ENCODE assay signal across 11 cellular contexts in genomic region chr6:35081426-35081851, GRCh38. TPM values are rescaled to one million over a fixed set of nuclear protein-coding genes. Genes with fewer than 3 reads are reported as not detected.
DNase-seq lines count a peak whose midpoint lies in the region; ATAC-seq lines count a peak whose summit lies in the region.
"Had no signal": no experiment of that assay in that cellular context is flagged by ENCODE, and none has a peak within 500 bp of the region (broad histone marks: within the 10 kb centered on the region; RNA-seq: fewer than 3 reads in every experiment).

No MANE protein-coding gene starts in this region.

- peaks cover 0 to 4% (median 0%) of the 10 kb centered on the region in 7 donors for H3K4me1 Mint-ChIP-seq in naive thymus-derived CD4-positive, alpha-beta T cell

- H3K9me3 Mint-ChIP-seq in naive thymus-derived CD4-positive, alpha-beta T cell: no peaks in the 10 kb centered on the region

- H3K4me1 ChIP-seq in BLaER1 treated with 17β-estradiol and CSF1 and Interleukin-3, amounts not matched to agents 10 nM and 100 nM: peaks cover 21 to 32% (median 24%) of the 10 kb centered on the region in 10 experiments
- no peaks in the 10 kb centered on the region for H3K4me1 ChIP-seq in naive thymus-derived CD4-positive, alpha-beta T cell (ENCODE audit: control insufficient read depth in 2 of 2, insufficient read depth in 2 of 2, low read length in 2 of 2)

- H3K4me3 Mint-ChIP-seq in naive thymus-derived CD4-positive, alpha-beta T cell: no peak overlapping the region

- H3K27ac ChIP-seq in BLaER1 treated with 17β-estradiol and CSF1 and Interleukin-3, amounts not matched to agents 10 nM and 100 nM: peak overlapping the region in 6 of 11 experiments; percentile 39 to 55 (median 47); a peak in 11 of 22 replicates
- H3K27ac ChIP-seq in naive thymus-derived CD4-positive, alpha-beta T cell (ENCODE audit: low read depth, low read length): no peak overlapping the region

- H3K27me3 Mint-ChIP-seq in naive thymus-derived CD4-positive, alpha-beta T cell: no peaks in the 10 kb centered on the region

- no peaks in the 10 kb centered on the region for H3K9me3 ChIP-seq in BLaER1 treated with 17β-estradiol and CSF1 and Interleukin-3, amounts not matched to agents 10 nM and 100 nM (replicated peaks in 1 of 11)
- no peaks in the 10 kb centered on the region for H3K9me3 ChIP-seq in naive thymus-derived CD4-positive, alpha-beta T cell (ENCODE audit: control insufficient read depth in 2 of 3, low read length in 3 of 3)

- POLR2A ChIA-PET in naive thymus-derived CD4-positive, alpha-beta T cell (lab: Charles Lee): no interaction called here

- H3K27me3 ChIP-seq in BLaER1 treated with 17β-estradiol and CSF1 and Interleukin-3, amounts not matched to agents 10 nM and 100 nM: no peaks in the 10 kb centered on the region
- no peaks in the 10 kb centered on the region for H3K27me3 ChIP-seq in naive thymus-derived CD4-positive, alpha-beta T cell (ENCODE audit: control insufficient read depth in 2 of 2, insufficient read depth in 2 of 2, low read length in 2 of 2)

- H4K20me1 ChIP-seq in BLaER1 treated with 17β-estradiol and CSF1 and Interleukin-3, amounts not matched to agents 10 nM and 100 nM: peaks cover 0 to 35% (median 3%) of the 10 kb centered on the region in 11 experiments; a peak in 7 of 22 replicates

- H3K36me3 Mint-ChIP-seq in naive thymus-derived CD4-positive, alpha-beta T cell: peaks cover 0 to 44% (median 15%) of the 10 kb centered on the region in 5 donors

- H3K36me3 ChIP-seq in BLaER1 treated with 17β-estradiol and CSF1 and Interleukin-3, amounts not matched to agents 10 nM and 100 nM: peaks cover 17 to 99% (median 67%) of the 10 kb centered on the region in 11 experiments; a peak in 21 of 22 replicates
- peaks cover 0 to 84% (median 0%) of the 10 kb centered on the region in 3 experiments for H3K36me3 ChIP-seq in naive thymus-derived CD4-positive, alpha-beta T cell (ENCODE audit: control insufficient read depth in 2 of 3, insufficient read depth in 3 of 3, low read length in 3 of 3)

- peak overlapping the region in 8 of 11 experiments; percentile 7 to 60 (median 48); a peak in 12 of 22 replicates for H3K9ac ChIP-seq in BLaER1 treated with 17β-estradiol and CSF1 and Interleukin-3, amounts not matched to agents 10 nM and 100 nM

- DNase-seq in Kasumi-1 (lab: John Stamatoyannopoulos, UW): peak; percentile 93 to 95
- peak; percentile 29 for DNase-seq in brain pericyte (ENCODE audit: low read depth, low spot score)
- no peak for DNase-seq in naive thymus-derived CD4-positive, alpha-beta T cell
- DNase-seq in H4 (ENCODE audit: low spot score): no peak
- DNase-seq in pons (ENCODE audit: low spot score): no peak
- DNase-seq in NCI-H446 treated with DMSO at 0.1 percent for 48 hours (lab: John Stamatoyannopoulos, UW): no peak
- DNase-seq in NCI-H2171 treated with DMSO at 0.1 percent for 48 hours (lab: John Stamatoyannopoulos, UW): no peak
- DNase-seq: activated CD8-positive, alpha-beta memory T cell treated with anti-CD3 and anti-CD28 coated beads for 24 hours; NCI-H2227 treated with DMSO at 0.1 percent for 48 hours; SW 1271 had no signal

- CTCF ChIA-PET in naive thymus-derived CD4-positive, alpha-beta T cell (lab: Charles Lee): no interaction called here

- peak overlapping the region; percentile 62 to 86 (median 81) for H3K4me2 ChIP-seq in BLaER1 treated with 17β-estradiol and CSF1 and Interleukin-3, amounts not matched to agents 10 nM and 100 nM

- peak overlapping the region in 1 of 9 donors; percentile 54 for H3K27ac Mint-ChIP-seq in naive thymus-derived CD4-positive, alpha-beta T cell

- peak; percentile 31 for ATAC-seq in naive thymus-derived CD4-positive, alpha-beta T cell

- intact Hi-C loops in naive thymus-derived CD4-positive, alpha-beta T cell (cut with micrococcal nuclease): no loop called here

- H3K4me3 ChIP-seq in BLaER1 treated with 17β-estradiol and CSF1 and Interleukin-3, amounts not matched to agents 10 nM and 100 nM: no peak overlapping the region
- H3K4me3 ChIP-seq in naive thymus-derived CD4-positive, alpha-beta T cell (ENCODE audit: low read length): no peak overlapping the region

RNA-seq across cellular contexts. Expression of gene TCP11, which starts 59.7 kb away (rescaled TPM):
- not detected for total RNA-seq in naive thymus-derived CD4-positive, alpha-beta T cell
- polyA plus RNA-seq in naive thymus-derived CD4-positive, alpha-beta T cell: not detected
- 0.14 TPM in 1 of 2 replicates, not detected in the other for total RNA-seq in H4 (2014; rRNA removed; shearing (Covaris generic))

Comparison
In these comparisons a context has a peak if more than half of its experiments do, and no peak if none do; other contexts are left out.
1. DNase-seq: peak in Kasumi-1 (2 of 2) and brain pericyte (single experiment); none in naive thymus-derived CD4-positive, alpha-beta T cell (0 of 9), H4 (single experiment), pons (single experiment), NCI-H446 treated with DMSO at 0.1 percent for 48 hours (single experiment) and NCI-H2171 treated with DMSO at 0.1 percent for 48 hours (single experiment).